26 cellular contexts compared by ENCODE assay signal in genomic region chr6:74602206-74602605, GRCh38.
"Had no signal": no experiment of that assay in that cellular context is flagged by ENCODE, and none has a peak within 500 bp of the region (broad histone marks: within the 10 kb centered on the region; RNA-seq: fewer than 3 reads in every experiment).

No MANE protein-coding gene starts in this region.

- FAIRE-seq: islet of Langerhans, keratinocyte had no signal

- H3K27me3 ChIP-seq: colonic mucosa, dorsolateral prefrontal cortex, esophagus squamous epithelium, gastrocnemius medialis, heart right ventricle, left lung had no signal

- H3K9me3 ChIP-seq: colonic mucosa, esophagus squamous epithelium, gastrocnemius medialis, heart right ventricle, left lung, lower lobe of right lung had no signal

- H3K27me3 Mint-ChIP-seq: dendritic cell treated with granulocyte-macrophage colony-stimulating factor and Interleukin-4, amounts not matched to agents 40 ng/mL and 50 ng/mL, for 4 days; memory B cell had no signal

- H3K27ac ChIP-seq: colonic mucosa, dorsolateral prefrontal cortex, epithelial cell of prostate, esophagus squamous epithelium, gastrocnemius medialis, heart right ventricle, left lung, lower lobe of right lung had no signal

- H3K4me1 Mint-ChIP-seq: memory B cell had no signal

- H3K4me3 ChIP-seq: colonic mucosa, dorsolateral prefrontal cortex, esophagus squamous epithelium, gastrocnemius medialis, heart right ventricle, left lung, lower lobe of right lung had no signal

- H3K36me3 Mint-ChIP-seq: memory B cell, mesothelial cell of epicardium had no signal

- H3K9me3 Mint-ChIP-seq: dendritic cell treated with granulocyte-macrophage colony-stimulating factor and Interleukin-4, amounts not matched to agents 40 ng/mL and 50 ng/mL, for 4 days had no signal

- H3K4me1 ChIP-seq: colonic mucosa, gastrocnemius medialis, lower lobe of right lung had no signal

- H3K27ac Mint-ChIP-seq: dendritic cell treated with granulocyte-macrophage colony-stimulating factor and Interleukin-4, amounts not matched to agents 40 ng/mL and 50 ng/mL, for 4 days; memory B cell; mesothelial cell of epicardium had no signal

- ATAC-seq: esophagus mucosa, gastrocnemius medialis, heart right ventricle, left cardiac atrium, left lung, left ventricle myocardium superior, lower lobe of right lung had no signal

- H3K4me3 Mint-ChIP-seq: dendritic cell treated with granulocyte-macrophage colony-stimulating factor and Interleukin-4, amounts not matched to agents 40 ng/mL and 50 ng/mL, for 4 days; memory B cell; mesothelial cell of epicardium had no signal

- DNase-seq: cerebellar nuclear complex; colonic mucosa; cortex of kidney; dorsolateral prefrontal cortex; effector CD4-positive, alpha-beta T cell; effector memory CD4-positive, alpha-beta T cell; erythroblast; esophagus squamous epithelium; foreskin fibroblast; foreskin melanocyte; gastrocnemius medialis; glutamatergic neuron; head of caudate nucleus; heart right ventricle; hippocampal formation; left cardiac atrium; left lung; left ventricle myocardium superior; lower lobe of right lung had no signal

- H3K36me3 ChIP-seq: colonic mucosa, esophagus squamous epithelium, gastrocnemius medialis, heart right ventricle, left lung, lower lobe of right lung had no signal
